Comparison of ENCODE assay signal across 28 cellular contexts in genomic region chr14:69772082-69773017, GRCh38. TPM values are rescaled to one million over a fixed set of nuclear protein-coding genes. Genes with fewer than 3 reads are reported as not detected.
DNase-seq lines count a peak whose midpoint lies in the region; ATAC-seq, FAIRE-seq and TF ChIP-seq lines count a peak whose summit lies in the region.
"Had no signal": no experiment of that assay in that cellular context is flagged by ENCODE, and none has a peak within 500 bp of the region (broad histone marks: within the 10 kb centered on the region; RNA-seq: fewer than 3 reads in every experiment).

No MANE protein-coding gene starts in this region.

- H3K36me3 ChIP-seq in CD4-positive, alpha-beta memory T cell (ENCODE audit: insufficient read depth, low read length), result peaks cover 65% of the 10 kb centered on the region
- H3K36me3 ChIP-seq in GM12878 (ENCODE audit: control insufficient read depth in 2 of 2, insufficient read depth in 2 of 2, low read length in 1 of 2) (peaks cover 28 to 35% of the 10 kb centered on the region in 2 experiments), tibial nerve (peaks cover 3 to 90% (median 48%) of the 10 kb centered on the region in 3 donors)

- H2AK5ac ChIP-seq in H9 (ENCODE audit: insufficient read length, low read length), result no peak overlapping the region

- H3K23me2 ChIP-seq in H9 (ENCODE audit: insufficient read length, low read depth, low read length, poor library complexity, severe bottlenecking), result no peaks in the 10 kb centered on the region

- H3K27me3 ChIP-seq in CD4-positive, alpha-beta memory T cell (ENCODE audit: insufficient read depth, low read length), result no peaks in the 10 kb centered on the region
- H3K27me3 ChIP-seq in H9 (ENCODE audit: insufficient read depth, low read length) (no peaks in the 10 kb centered on the region), GM12878 (replicated peaks in 1 of 2; ENCODE audit: control insufficient read depth in 2 of 2, insufficient read depth in 2 of 2, low read length in 1 of 2) (no peaks in the 10 kb centered on the region), tibial nerve (no peaks in the 10 kb centered on the region)
- H3K27me3 ChIP-seq: BE2C, SJCRH30 had no signal

- H2BK15ac ChIP-seq in H9 (ENCODE audit: low read depth, low read length), result no peak overlapping the region

- intact Hi-C loops in CD4-positive, alpha-beta memory T cell (cut with micrococcal nuclease), result no loop called here
- intact Hi-C loops in GM12878 (cut with micrococcal nuclease; ENCODE audit: unreplicated experiment), result no loop called here

- no peak overlapping the region for H3K27ac ChIP-seq in CD4-positive, alpha-beta memory T cell (ENCODE audit: low read depth, low read length)
- H3K27ac ChIP-seq in H9 (ENCODE audit: insufficient read length, low read depth, low read length) (no peak overlapping the region), GM12878 (ENCODE audit: control insufficient read depth, insufficient read depth) (no peak overlapping the region), tibial nerve (no peak overlapping the region)
- H3K27ac ChIP-seq: prostate gland, SJCRH30, skin epidermis had no signal

- peak; percentile 32; the same call in 1 of the 2 replicates for TF ChIP-seq POLR2A in GM12878 (IDR thresholded peaks at IDR 0.05; ENCODE audit: low read depth, low read length)
- TF ChIP-seq POLR2A in tibial nerve (IDR thresholded peaks at IDR 0.05), result no peak

- POLR2A ChIA-PET in CD4-positive, alpha-beta memory T cell (lab: Charles Lee; ENCODE audit: partially characterized antibody), result interaction anchor here (0.6 to 0.7 kb wide), 2 partner anchors 958 to 1344 kb away, joined by 3 read pairs; no protein-coding TSS in a partner anchor
- POLR2A ChIA-PET in GM12878 (lab: Charles Lee), result no interaction called here
- POLR2A ChIA-PET in naive thymus-derived CD8-positive, alpha-beta T cell (lab: Charles Lee), result interaction anchor here (1.2 kb wide), 1 partner anchor 10 kb away, joined by 5 read pairs; no protein-coding TSS in a partner anchor

- H4K8ac ChIP-seq in H9 (replicated peaks; ENCODE audit: insufficient read length, low read depth, low read length), result no peak overlapping the region

- H3K9me3 Mint-ChIP-seq in CD4-positive, alpha-beta memory T cell, result peaks cover 0 to 14% (median 0%) of the 10 kb centered on the region in 8 donors
- H3K9me3 Mint-ChIP-seq in H9, result no peaks in the 10 kb centered on the region
- H3K9me3 Mint-ChIP-seq in naive thymus-derived CD8-positive, alpha-beta T cell, result no peaks in the 10 kb centered on the region
- no peaks in the 10 kb centered on the region for H3K9me3 Mint-ChIP-seq in stimulated activated memory B cell treated with anti-CD40 and anti-IgM and Interleukin-4, amounts not matched to agents 10 μg/mL and 1 μg/mL and 100 μg/mL, for 72 hours

- no peak overlapping the region for H2BK20ac ChIP-seq in H9 (ENCODE audit: low read depth, low read length, poor library complexity, severe bottlenecking)

- no peak overlapping the region for H3K4me3 ChIP-seq in CD4-positive, alpha-beta memory T cell (ENCODE audit: low read length in 2 of 2)
- no peak overlapping the region for H3K4me3 ChIP-seq in GM12878
- no peak overlapping the region for H3K4me3 ChIP-seq in tibial nerve
- H3K4me3 ChIP-seq: prostate gland, SJCRH30, skin epidermis had no signal

- H3K4me3 Mint-ChIP-seq in CD4-positive, alpha-beta memory T cell, result peak overlapping the region in 6 of 8 donors; percentile 1 to 36 (median 20)
- H3K4me3 Mint-ChIP-seq in H9, result no peak overlapping the region; a peak in 1 of 5 replicates
- peak overlapping the region in 8 of 10 donors; percentile 6 to 55 (median 27) for H3K4me3 Mint-ChIP-seq in naive thymus-derived CD8-positive, alpha-beta T cell
- no peak overlapping the region for H3K4me3 Mint-ChIP-seq in stimulated activated memory B cell treated with anti-CD40 and anti-IgM and Interleukin-4, amounts not matched to agents 10 μg/mL and 1 μg/mL and 100 μg/mL, for 72 hours

- BruUV-seq in GM12878 (replicated peaks; lab: Mats Ljungman, UMichigan), result no TSS peak

- in situ Hi-C loops in GM12878 (cut with MboI), result no loop called here

- H3K4me1 Mint-ChIP-seq in CD4-positive, alpha-beta memory T cell, result peaks cover 68 to 98% (median 80%) of the 10 kb centered on the region in 4 donors
- H3K4me1 Mint-ChIP-seq in H9, result peaks cover 14 to 20% of the 10 kb centered on the region in 2 experiments
- H3K4me1 Mint-ChIP-seq in naive thymus-derived CD8-positive, alpha-beta T cell, result peaks cover 49 to 95% (median 87%) of the 10 kb centered on the region in 4 donors
- H3K4me1 Mint-ChIP-seq in stimulated activated memory B cell treated with anti-CD40 and anti-IgM and Interleukin-4, amounts not matched to agents 10 μg/mL and 1 μg/mL and 100 μg/mL, for 72 hours, result peaks cover 52% of the 10 kb centered on the region

- peak overlapping the region in 5 of 7 donors; percentile 19 to 100 (median 24) for H3K27ac Mint-ChIP-seq in CD4-positive, alpha-beta memory T cell
- peak overlapping the region in 2 of 3 experiments; percentile 47 to 67; a peak in 3 of 7 replicates for H3K27ac Mint-ChIP-seq in H9
- H3K27ac Mint-ChIP-seq in naive thymus-derived CD8-positive, alpha-beta T cell, result peak overlapping the region; percentile 31 to 88 (median 56)
- H3K27ac Mint-ChIP-seq in stimulated activated memory B cell treated with anti-CD40 and anti-IgM and Interleukin-4, amounts not matched to agents 10 μg/mL and 1 μg/mL and 100 μg/mL, for 72 hours, result no peak overlapping the region

- no peak overlapping the region for H2BK120ac ChIP-seq in H9 (ENCODE audit: low read depth, low read length, poor library complexity, severe bottlenecking)

- H3K79me2 ChIP-seq in H9 (ENCODE audit: insufficient read depth, low read length) (peaks cover 3% of the 10 kb centered on the region), GM12878 (ENCODE audit: control insufficient read depth, insufficient read depth, low read length) (peaks cover 33% of the 10 kb centered on the region)

- no peak overlapping the region for H3K4ac ChIP-seq in H9 (ENCODE audit: low read depth, low read length)

- TF ChIP-seq EP300 in GM12878 (IDR thresholded peaks at IDR 0.05; ENCODE audit: borderline replicate concordance in 1 of 2, control insufficient read depth in 1 of 2, low read depth in 2 of 2, low read length in 2 of 2) (no peak), tibial nerve (IDR thresholded peaks at IDR 0.05) (no peak)

- H3K79me1 ChIP-seq in H9 (ENCODE audit: insufficient read depth, low read depth, low read length, poor library complexity, severe bottlenecking), result peaks cover 6% of the 10 kb centered on the region

- TF ChIP-seq CTCF in H9 (conservative IDR thresholded peaks at IDR 0.05) (no peak), GM12878 (IDR thresholded peaks at IDR 0.05 in 2 of 3, conservative IDR thresholded peaks at IDR 0.05 in 1 of 3; ENCODE audit: control insufficient read depth in 2 of 3, extremely low read depth in 1 of 3, insufficient read depth in 1 of 3, low read depth in 3 of 3, low read length in 3 of 3) (no peak), tibial nerve (IDR thresholded peaks at IDR 0.05) (no peak)

- H4K20me1 ChIP-seq in H9 (ENCODE audit: control insufficient read depth, insufficient read depth, insufficient read length) (no peaks in the 10 kb centered on the region), GM12878 (ENCODE audit: control insufficient read depth, insufficient read depth) (no peaks in the 10 kb centered on the region; the same call in 1 of the 2 replicates)

- DNase-seq in CD4-positive, alpha-beta memory T cell, result no peak
- no peak for DNase-seq in H9
- no peak for DNase-seq in GM12878 (ENCODE audit: low read depth, low spot score)
- no peak for DNase-seq in naive thymus-derived CD8-positive, alpha-beta T cell
- DNase-seq in NCI-H2171 (lab: John Stamatoyannopoulos, UW), result no peak
- DNase-seq in AG08395 (ENCODE audit: low spot score), result no peak
- DNase-seq in tibial nerve (ENCODE audit: low spot score in 2 of 2), result no peak
- DNase-seq: BE2C; effector CD4-positive, alpha-beta T cell; NCI-H1417; NCI-H82; PC-3; SJCRH30; stimulated activated CD4-positive, alpha-beta T cell treated with anti-CD3 and anti-CD28 coated beads, Interleukin-2, amount 100 ng/mL, for 48 hours had no signal

- no peak; the same call in 1 of the 3 replicates for ATAC-seq in GM12878
- ATAC-seq in naive thymus-derived CD8-positive, alpha-beta T cell, result peak; percentile 1 to 9
- no peak for ATAC-seq in stimulated activated memory B cell treated with anti-CD40 and anti-IgM and Interleukin-4, amounts not matched to agents 10 μg/mL and 1 μg/mL and 100 μg/mL, for 72 hours
- ATAC-seq: activated CD4-positive, CD25-positive, alpha-beta regulatory T cell treated with anti-CD3 and anti-CD28 coated beads, Interleukin-2, amount 50 U/mL, for 24 hours; PC-3 had no signal

- no peak overlapping the region for H4K5ac ChIP-seq in H9 (ENCODE audit: insufficient read length, low read depth, low read length)

- no peak for FAIRE-seq in GM12878 (lab: Jason Lieb, UNC)
- FAIRE-seq: G401.6, GM12892 had no signal

- no peak overlapping the region for H3K23ac ChIP-seq in H9 (ENCODE audit: insufficient read length, low read depth, low read length)

- H3K18ac ChIP-seq in H9 (ENCODE audit: insufficient read length, low read depth, low read length), result no peak overlapping the region

- H3K9ac ChIP-seq in H9 (ENCODE audit: extremely low read depth, insufficient read length, low read length) (no peak overlapping the region), GM12878 (ENCODE audit: control insufficient read depth, insufficient read depth, low read length) (no peak overlapping the region)

- H4K91ac ChIP-seq in H9 (ENCODE audit: insufficient read length, low read depth, low read length), result no peak overlapping the region

- H2BK5ac ChIP-seq in H9 (ENCODE audit: insufficient read length, low read length), result no peak overlapping the region

- no peak overlapping the region for H3K56ac ChIP-seq in H9 (ENCODE audit: insufficient read length, low read depth, low read length)

- H3K4me2 ChIP-seq in H9 (ENCODE audit: insufficient read depth, insufficient read length, low read length) (no peak overlapping the region), GM12878 (ENCODE audit: control insufficient read depth, insufficient read depth) (no peak overlapping the region)

- RAD21 ChIA-PET in GM12878 (lab: Charles Lee; ENCODE audit: unreplicated experiment), result interaction anchor here (0.6 to 1.1 kb wide), 2 partner anchors 381 to 617 kb away, joined by 3 to 5 read pairs; no protein-coding TSS in a partner anchor

- SMC1A ChIA-PET in GM12878 (lab: Charles Lee; ENCODE audit: uncharacterized antibody, unreplicated experiment), result interaction anchor here (0.8 kb wide), 1 partner anchor 12 kb away, joined by 3 read pairs; no protein-coding TSS in a partner anchor

- TF ChIP-seq RAD21 in GM12878 (IDR thresholded peaks at IDR 0.05; ENCODE audit: insufficient read depth, low read depth, low read length), result no peak

- CTCF ChIA-PET in CD4-positive, alpha-beta memory T cell (lab: Charles Lee; ENCODE audit: partially characterized antibody), result no interaction called here
- CTCF ChIA-PET in GM12878 (lab: Yijun Ruan, JAX), result interaction anchor here (0.6 to 0.8 kb wide), 2 partner anchors 15 to 909 kb away, joined by 3 read pairs; no protein-coding TSS in a partner anchor

- peaks cover 87% of the 10 kb centered on the region for H3K4me1 ChIP-seq in CD4-positive, alpha-beta memory T cell (ENCODE audit: insufficient read depth, low read length)
- H3K4me1 ChIP-seq in H9 (ENCODE audit: insufficient read depth, low read length) (no peaks in the 10 kb centered on the region), GM12878 (ENCODE audit: control insufficient read depth, insufficient read depth, low read length) (peaks cover 5% of the 10 kb centered on the region; the same call in 1 of the 2 replicates), tibial nerve (peaks cover 6 to 78% (median 26%) of the 10 kb centered on the region in 4 donors)
- H3K4me1 ChIP-seq: BE2C, prostate gland had no signal

- no peaks in the 10 kb centered on the region for H3K27me3 Mint-ChIP-seq in CD4-positive, alpha-beta memory T cell
- no peaks in the 10 kb centered on the region; the same call in 1 of the 2 replicates for H3K27me3 Mint-ChIP-seq in H9 (ENCODE audit: low read depth)
- peaks cover 0 to 3% (median 0%) of the 10 kb centered on the region in 5 donors for H3K27me3 Mint-ChIP-seq in naive thymus-derived CD8-positive, alpha-beta T cell
- no peaks in the 10 kb centered on the region for H3K27me3 Mint-ChIP-seq in stimulated activated memory B cell treated with anti-CD40 and anti-IgM and Interleukin-4, amounts not matched to agents 10 μg/mL and 1 μg/mL and 100 μg/mL, for 72 hours

- H2AFZ ChIP-seq in H9 (ENCODE audit: low read length) (no peak overlapping the region), GM12878 (ENCODE audit: control insufficient read depth, low read depth, low read length) (no peak overlapping the region)

- H3K36me3 Mint-ChIP-seq in CD4-positive, alpha-beta memory T cell, result peaks cover 79 to 95% of the 10 kb centered on the region in 2 donors
- H3K36me3 Mint-ChIP-seq in H9 (ENCODE audit: insufficient read depth in 1 of 3, low read depth in 3 of 3), result peaks cover 70 to 95% (median 94%) of the 10 kb centered on the region in 3 experiments
- H3K36me3 Mint-ChIP-seq in naive thymus-derived CD8-positive, alpha-beta T cell, result peaks cover 23 to 95% (median 68%) of the 10 kb centered on the region in 3 donors
- H3K36me3 Mint-ChIP-seq in stimulated activated memory B cell treated with anti-CD40 and anti-IgM and Interleukin-4, amounts not matched to agents 10 μg/mL and 1 μg/mL and 100 μg/mL, for 72 hours, result peaks cover 91% of the 10 kb centered on the region

- WGBS in H9 (ENCODE audit: extremely low coverage, insufficient read length, low lambda C conversion rate), result no CpG with 5 or more reads among the region's 11 CpGs
- 89% methylated on average over 11 of the region's 11 CpGs for WGBS in GM12878 (ENCODE audit: insufficient coverage, insufficient replicate concordance, low lambda C conversion rate, missing lambda C conversion rate)
- 91% methylated on average over 11 of the region's 11 CpGs for WGBS in tibial nerve, 2 donors

- no peaks in the 10 kb centered on the region for H3K9me3 ChIP-seq in CD4-positive, alpha-beta memory T cell (ENCODE audit: control insufficient read depth in 1 of 2, low read length in 2 of 2)
- H3K9me3 ChIP-seq in H9 (ENCODE audit: control insufficient read depth, low read depth, low read length) (no peaks in the 10 kb centered on the region), GM12878 (replicated peaks; ENCODE audit: control insufficient read depth, insufficient read depth, low read length) (no peaks in the 10 kb centered on the region), tibial nerve (no peaks in the 10 kb centered on the region)
- H3K9me3 ChIP-seq: BE2C, prostate gland, SJCRH30 had no signal

- no peak overlapping the region for H2BK12ac ChIP-seq in H9 (ENCODE audit: insufficient read length, low read depth, low read length)

- no peak overlapping the region for H3K14ac ChIP-seq in H9 (ENCODE audit: insufficient read depth, low read length)

- no peak overlapping the region for H3T11ph ChIP-seq in H9 (ENCODE audit: low read length)

RNA-seq across cellular contexts. Expression of gene SRSF5, which starts 5.4 kb away (rescaled TPM):
- 100 to 1,000 TPM; 946 to 964 TPM for total RNA-seq in CD4-positive, alpha-beta memory T cell
- 1,000 to 10,000 TPM in 1 of 2 donors, 100 to 1,000 TPM in 1; 920 to 1,159 TPM for polyA plus RNA-seq in CD4-positive, alpha-beta memory T cell
- total RNA-seq in H9 (2021) (364 and 389 TPM in 2 replicates), GM12878 (2014; rRNA removed) (179 and 209 TPM in 2 replicates), GM12878 (2014; rRNA removed; fragmentation: Illumina TruSeq; extraction: Trizol) (249 and 265 TPM in 2 replicates), GM12878 (2021) (278 and 291 TPM in 2 replicates), tibial nerve (100 to 1,000 TPM; 308 to 470 (median 361) TPM)
- total RNA-seq in GM12878 (2013; cell fraction: nucleolus; rRNA removed), result 912 and 920 TPM in 2 replicates
- polyA plus RNA-seq in GM12878 (2011; ENCODE audit: low read depth), result 182 TPM
- polyA plus RNA-seq in GM12878 (2011; rRNA removed) (369 and 477 TPM in 2 replicates), GM12878 (2014; fragmentation: Illumina TruSeq; extraction: Trizol) (370 and 405 TPM in 2 replicates), GM12878 (2014; fragmentation: Nextera tagmentation; extraction: Ambion mirVana) (100 to 1,000 TPM; 136 to 225 TPM), GM12878 (2014; rRNA removed) (451 and 453 TPM in 2 replicates), GM12878 (2016; fragmentation: Nextera tagmentation; extraction: Ambion mirVana) (100 to 1,000 TPM; 266 to 284 TPM)
- 169 and 173 TPM in 2 replicates for polyA plus RNA-seq in GM12878 (2011; cell fraction: cytosol; rRNA removed)
- 1,417 and 1,542 TPM in 2 replicates for polyA plus RNA-seq in GM12878 (2011; cell fraction: nucleus; rRNA removed)
- polyA plus RNA-seq in GM12878 (2012), result 314 and 433 TPM in 2 replicates
- 137 and 170 TPM in 2 replicates for polyA minus RNA-seq in GM12878 (2011; rRNA and poly(A)+ RNA removed)
- polyA minus RNA-seq in GM12878 (2011; cell fraction: cytosol; rRNA and poly(A)+ RNA removed), result 87.6 and 101 TPM in 2 replicates
- 300 and 376 TPM in 2 replicates for polyA minus RNA-seq in GM12878 (2011; cell fraction: nucleus; rRNA and poly(A)+ RNA removed)
- total RNA-seq in naive thymus-derived CD8-positive, alpha-beta T cell, result 1,000 to 10,000 TPM; 1,187 to 1,211 TPM
- polyA plus RNA-seq in naive thymus-derived CD8-positive, alpha-beta T cell, result 1,000 to 10,000 TPM; 1,279 to 1,496 (median 1,446) TPM

RNA-seq across cellular contexts. Expression of gene SLC10A1, which starts 24.7 kb away (rescaled TPM):
- not detected for total RNA-seq in CD4-positive, alpha-beta memory T cell
- polyA plus RNA-seq in CD4-positive, alpha-beta memory T cell, result not detected
- total RNA-seq in H9 (2021) (not detected in 2 replicates), GM12878 (2014; rRNA removed) (not detected in 2 replicates), GM12878 (2014; rRNA removed; fragmentation: Illumina TruSeq; extraction: Trizol) (not detected in 2 replicates), GM12878 (2021) (not detected in 2 replicates), tibial nerve (not detected)
- not detected in 2 replicates for total RNA-seq in GM12878 (2013; cell fraction: nucleolus; rRNA removed)
- polyA plus RNA-seq in GM12878 (2011; ENCODE audit: low read depth), result not detected
- polyA plus RNA-seq in GM12878 (2011; rRNA removed) (not detected in 2 replicates), GM12878 (2014; fragmentation: Illumina TruSeq; extraction: Trizol) (not detected in 2 replicates), GM12878 (2014; fragmentation: Nextera tagmentation; extraction: Ambion mirVana) (not detected), GM12878 (2014; rRNA removed) (not detected in 2 replicates), GM12878 (2016; fragmentation: Nextera tagmentation; extraction: Ambion mirVana) (under 1 TPM; 0.15 to 0.16 TPM)
- not detected in 2 replicates for polyA plus RNA-seq in GM12878 (2011; cell fraction: cytosol; rRNA removed)
- polyA plus RNA-seq in GM12878 (2011; cell fraction: nucleus; rRNA removed), result not detected in 2 replicates
- polyA plus RNA-seq in GM12878 (2012), result 0.07 and 0.09 TPM in 2 replicates
- not detected in 2 replicates for polyA minus RNA-seq in GM12878 (2011; rRNA and poly(A)+ RNA removed)
- not detected in 2 replicates for polyA minus RNA-seq in GM12878 (2011; cell fraction: cytosol; rRNA and poly(A)+ RNA removed)
- not detected in 2 replicates for polyA minus RNA-seq in GM12878 (2011; cell fraction: nucleus; rRNA and poly(A)+ RNA removed)
- not detected for total RNA-seq in naive thymus-derived CD8-positive, alpha-beta T cell
- polyA plus RNA-seq in naive thymus-derived CD8-positive, alpha-beta T cell, result under 1 TPM in 1 of 3 donors, not detected in 2; 0.20 TPM
- total RNA-seq: cardiac septum; fibroblast of lung; HT-29; LHCN-M2; lower leg skin; myocyte; PC-3; prostate gland; SJCRH30; T-helper 2 cell treated with Interferon-gamma antibody and Interleukin-4, amounts not matched to agents 100 ng/mL and 5 ng/mL, for 36 hours; temporal lobe had no signal
- polyA plus RNA-seq: fibroblast of lung had no signal

Comparison
In these comparisons a context has a peak if more than half of its experiments do, and no peak if none do; other contexts are left out.
1. H3K4me3 Mint-ChIP-seq: peak in CD4-positive, alpha-beta memory T cell (6 of 8) and naive thymus-derived CD8-positive, alpha-beta T cell (8 of 10); none in H9 (0 of 2) and stimulated activated memory B cell treated with anti-CD40 and anti-IgM and Interleukin-4, amounts not matched to agents 10 μg/mL and 1 μg/mL and 100 μg/mL, for 72 hours (single experiment).
2. ATAC-seq: peak in naive thymus-derived CD8-positive, alpha-beta T cell (2 of 2); none in GM12878 (single experiment) and stimulated activated memory B cell treated with anti-CD40 and anti-IgM and Interleukin-4, amounts not matched to agents 10 μg/mL and 1 μg/mL and 100 μg/mL, for 72 hours (single experiment).